Comparison of ENCODE assay signal across 33 cellular contexts in genomic region chr4:104890598-104890997, GRCh38.
"Had no signal": no experiment of that assay in that cellular context is flagged by ENCODE, and none has a peak within 500 bp of the region (broad histone marks: within the 10 kb centered on the region; RNA-seq: fewer than 3 reads in every experiment).

No MANE protein-coding gene starts in this region.

- H3K9me3 ChIP-seq: MG63 had no signal

- H3K27me3 ChIP-seq: MG63 had no signal

- H3K36me3 ChIP-seq: MG63 had no signal

- H3K4me3 ChIP-seq: MG63 had no signal

- DNase-seq: Karpas-422, Kasumi-1, MG63, MM.1S, MV-4-11, NCI-H1048, NCI-H1092, NCI-H1092 treated with DMSO at 0.1 percent for 48 hours, NCI-H1105, NCI-H1105 treated with DMSO at 0.1 percent for 48 hours, NCI-H1417 treated with DMSO at 0.1 percent for 48 hours, NCI-H1436, NCI-H1436 treated with DMSO at 0.1 percent for 48 hours, NCI-H146, NCI-H1694, NCI-H1694 treated with DMSO at 0.1 percent for 48 hours, NCI-H187, NCI-H187 treated with DMSO at 0.1 percent for 48 hours, NCI-H1930, NCI-H2029, NCI-H2029 treated with DMSO at 0.1 percent for 48 hours, NCI-H2081, NCI-H2081 treated with DMSO at 0.1 percent for 48 hours, NCI-H2107, NCI-H2171, NCI-H2171 treated with DMSO at 0.1 percent for 48 hours, NCI-H2227 treated with DMSO at 0.1 percent for 48 hours, NCI-H226, NCI-H345, NCI-H446, NCI-H446 treated with DMSO at 0.1 percent for 48 hours, NCI-H510A, NCI-H510A treated with DMSO at 0.1 percent for 48 hours had no signal
